18 cellular contexts compared by ENCODE assay signal in genomic region chr11:64255135-64256128, GRCh38.
"Had no signal": no experiment of that assay in that cellular context is flagged by ENCODE, and none has a peak within 500 bp of the region (broad histone marks: within the 10 kb centered on the region; RNA-seq: fewer than 3 reads in every experiment).

No MANE protein-coding gene starts in this region.

- H3K4me3 ChIP-seq: dorsolateral prefrontal cortex, lung, prostate gland, sigmoid colon, thoracic aorta, tibial nerve, upper lobe of left lung had no signal

- H3K27ac Mint-ChIP-seq: memory B cell; natural killer cell; stimulated activated naive B cell treated with anti-CD40 and anti-IgM and Interleukin-4, amounts not matched to agents 10 μg/mL and 1 μg/mL and 100 μg/mL, for 72 hours; stimulated activated naive CD8-positive, alpha-beta T cell treated with anti-CD3 and anti-CD28 coated beads, Interleukin-15, Interleukin-2, amounts not matched to agents 100 ng/mL and 50 ng/mL, for 24 hours had no signal

- H3K9me3 Mint-ChIP-seq: immature natural killer cell; memory B cell; natural killer cell; stimulated activated naive B cell treated with anti-CD40 and anti-IgM and Interleukin-4, amounts not matched to agents 10 μg/mL and 1 μg/mL and 100 μg/mL, for 72 hours; stimulated activated naive CD8-positive, alpha-beta T cell treated with anti-CD3 and anti-CD28 coated beads, Interleukin-15, Interleukin-2, amounts not matched to agents 100 ng/mL and 50 ng/mL, for 24 hours had no signal

- H3K9me3 ChIP-seq: prostate gland, sigmoid colon, thoracic aorta, tibial nerve, upper lobe of left lung had no signal

- H3K36me3 Mint-ChIP-seq: natural killer cell had no signal

- H3K4me3 Mint-ChIP-seq: immature natural killer cell; memory B cell; natural killer cell; stimulated activated naive B cell treated with anti-CD40 and anti-IgM and Interleukin-4, amounts not matched to agents 10 μg/mL and 1 μg/mL and 100 μg/mL, for 72 hours; stimulated activated naive CD8-positive, alpha-beta T cell treated with anti-CD3 and anti-CD28 coated beads, Interleukin-15, Interleukin-2, amounts not matched to agents 100 ng/mL and 50 ng/mL, for 24 hours had no signal

- FAIRE-seq: colon, frontal cortex, urothelium cell line had no signal

- H3K27me3 Mint-ChIP-seq: memory B cell; stimulated activated naive B cell treated with anti-CD40 and anti-IgM and Interleukin-4, amounts not matched to agents 10 μg/mL and 1 μg/mL and 100 μg/mL, for 72 hours; stimulated activated naive CD8-positive, alpha-beta T cell treated with anti-CD3 and anti-CD28 coated beads, Interleukin-15, Interleukin-2, amounts not matched to agents 100 ng/mL and 50 ng/mL, for 24 hours had no signal

- H3K27me3 ChIP-seq: dorsolateral prefrontal cortex, sigmoid colon, tibial nerve, upper lobe of left lung had no signal

- H3K27ac ChIP-seq: dorsolateral prefrontal cortex, prostate gland, sigmoid colon, thoracic aorta, tibial nerve, upper lobe of left lung had no signal

- DNase-seq: dorsolateral prefrontal cortex; effector CD4-positive, alpha-beta T cell; hypothalamus; immature natural killer cell; islet precursor cell; natural killer cell; sigmoid colon; stimulated activated naive B cell treated with anti-CD40 and anti-IgM and Interleukin-4, amounts not matched to agents 10 μg/mL and 1 μg/mL and 100 μg/mL, for 72 hours had no signal
